ENCODE assay signal across 6 cellular contexts in genomic region chr2:27407798-27408491, GRCh38. TPM values are rescaled to one million over a fixed set of nuclear protein-coding genes. Genes with fewer than 3 reads are reported as not detected.
DNase-seq lines count a peak whose midpoint lies in the region; ATAC-seq and TF ChIP-seq lines count a peak whose summit lies in the region.

No MANE protein-coding gene starts in this region.

- no peak for ATAC-seq in HG02623 (IDR thresholded peaks at IDR 0.05; ENCODE audit: unreplicated experiment)

- DNase-seq in AG09319 (ENCODE audit: extremely low read depth, low read depth), result no peak
- DNase-seq in HT-29 (ENCODE audit: low spot score), result peak; percentile 72
- DNase-seq in SW480 (ENCODE audit: low spot score), result peak; percentile 80
- peak; percentile 70 for DNase-seq in iPS-NIHi11 (ENCODE audit: low spot score)
- no peak for DNase-seq in SKM-1 (lab: John Stamatoyannopoulos, UW; ENCODE audit: unreplicated experiment)

- TF ChIP-seq CTCF in AG09319 (IDR thresholded peaks at IDR 0.05; ENCODE audit: low read depth, low read length), result peak; percentile 49

RNA-seq across cellular contexts. Expression of gene PPM1G, which starts 1.4 kb away (rescaled TPM):
- total RNA-seq in HT-29 (2014; rRNA removed; shearing (Covaris generic)), result 141 and 148 TPM in 2 replicates

RNA-seq across cellular contexts. Expression of gene NRBP1, which starts 20.5 kb away (rescaled TPM):
- total RNA-seq in HT-29 (2014; rRNA removed; shearing (Covaris generic)), result 49.7 and 50.1 TPM in 2 replicates

RNA-seq across cellular contexts. Expression of gene ZNF513, which starts 27.4 kb away (rescaled TPM):
- total RNA-seq in HT-29 (2014; rRNA removed; shearing (Covaris generic)), result 16.0 and 20.4 TPM in 2 replicates

RNA-seq across cellular contexts. Expression of gene KRTCAP3, which starts 34.2 kb away (rescaled TPM):
- 29.3 and 30.4 TPM in 2 replicates for total RNA-seq in HT-29 (2014; rRNA removed; shearing (Covaris generic))

RNA-seq across cellular contexts. Expression of gene SNX17, which starts 37.5 kb away (rescaled TPM):
- 72.8 and 79.9 TPM in 2 replicates for total RNA-seq in HT-29 (2014; rRNA removed; shearing (Covaris generic))

Comparison
In these comparisons a context has a peak if more than half of its experiments do, and no peak if none do; other contexts are left out.
1. DNase-seq: peak in HT-29 (single experiment), SW480 (single experiment) and iPS-NIHi11 (single experiment); none in AG09319 (single experiment) and SKM-1 (single experiment).